ENCODE assay signal across 8 cellular contexts in the genomic region with DNA sequence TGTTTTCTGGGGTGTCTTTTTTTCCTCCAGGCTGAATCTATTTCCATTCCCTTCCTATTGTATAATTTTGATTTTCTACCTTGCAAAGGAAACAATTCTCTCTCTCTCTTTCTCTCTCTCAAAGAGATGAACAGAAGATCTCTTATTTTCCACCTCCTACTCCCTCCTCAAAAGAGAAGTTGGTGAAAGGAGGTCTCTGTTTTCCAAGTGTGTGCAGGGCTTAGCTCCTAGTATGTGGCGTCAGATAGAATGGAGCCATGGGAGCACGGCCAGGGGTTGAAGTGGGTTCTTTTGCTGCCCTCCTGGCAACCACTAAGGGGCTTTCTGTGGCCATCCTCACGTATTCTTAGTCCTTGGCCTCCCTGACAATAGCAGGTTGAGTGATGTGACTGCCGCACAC. TPM values are rescaled to one million over a fixed set of nuclear protein-coding genes. Genes with fewer than 3 reads are reported as not detected.
DNase-seq lines count a peak whose midpoint lies in the region; ATAC-seq and TF ChIP-seq lines count a peak whose summit lies in the region.

No MANE protein-coding gene starts in this region.

- H3K36me3 Mint-ChIP-seq in WTC11 = no peaks in the 10 kb centered on the region

- H3K4me1 Mint-ChIP-seq in WTC11 = peaks cover 38% of the 10 kb centered on the region

- H3K27ac Mint-ChIP-seq in WTC11 = no peak overlapping the region

- H3K79me2 ChIP-seq in GM23248 (ENCODE audit: insufficient read depth) = no peaks in the 10 kb centered on the region

- TF ChIP-seq CTCF in WTC11 (IDR thresholded peaks at IDR 0.05) = no peak

- H2AFZ ChIP-seq in GM23248 = peak overlapping the region; percentile 97

- H3K4me3 ChIP-seq in GM23248 = peak overlapping the region; percentile 95
- H3K4me3 ChIP-seq in skeletal muscle tissue (ENCODE audit: low read length in 3 of 3) = peak overlapping the region; percentile 68 to 91 (median 76)

- ATAC-seq in WTC11 (no peak; the same call in 1 of the 2 replicates), HG02870 (IDR thresholded peaks at IDR 0.05; ENCODE audit: unreplicated experiment) (no peak)

- H3K4me2 ChIP-seq in GM23248 (ENCODE audit: unreplicated experiment) = peak overlapping the region; percentile 92

- H3K36me3 ChIP-seq in GM23248 (ENCODE audit: low read depth) (no peaks in the 10 kb centered on the region), skeletal muscle tissue (ENCODE audit: control insufficient read depth in 3 of 3, insufficient read depth in 3 of 3, low read length in 3 of 3) (no peaks in the 10 kb centered on the region)

- H3K27me3 ChIP-seq in GM23248 (replicated peaks; ENCODE audit: insufficient read depth) (no peaks in the 10 kb centered on the region), skeletal muscle tissue (ENCODE audit: control insufficient read depth in 3 of 3, insufficient read depth in 3 of 3, low read length in 3 of 3) (no peaks in the 10 kb centered on the region)

- H3K9me3 Mint-ChIP-seq in WTC11 = 0 out of 2 replicates have a peak, but pooled peaks cover 3% of the 10 kb centered on the region

- in situ Hi-C loops in GM23248 (cut with MboI) = no loop called here

- H3K4me1 ChIP-seq in GM23248 (ENCODE audit: insufficient read depth) (peaks cover 36% of the 10 kb centered on the region), skeletal muscle tissue (ENCODE audit: control insufficient read depth in 3 of 3, insufficient read depth in 3 of 3, low read length in 3 of 3) (peaks cover 5 to 15% (median 6%) of the 10 kb centered on the region in 3 donors)

- no peaks in the 10 kb centered on the region for H4K20me1 ChIP-seq in GM23248 (ENCODE audit: insufficient read depth)

- no peaks in the 10 kb centered on the region for H3K9me2 ChIP-seq in GM23248 (ENCODE audit: insufficient read depth)

- H3K9ac ChIP-seq in GM23248 (peak overlapping the region; percentile 84), skeletal muscle tissue (ENCODE audit: low read depth in 1 of 3, low read length in 3 of 3) (peak overlapping the region; percentile 35 to 80 (median 71))

- DNase-seq in GM23248 = peak; percentile 13
- DNase-seq in WTC11 (ENCODE audit: low spot score) = no peak
- DNase-seq in germinal center (ENCODE audit: low spot score) = peak; percentile 13
- DNase-seq in NCI-H2171 treated with DMSO at 0.1 percent for 48 hours (lab: John Stamatoyannopoulos, UW) = no peak
- DNase-seq in SW 1271 (lab: John Stamatoyannopoulos, UW) = no peak
- no peak for DNase-seq in amniotic stem cell (lab: John Stamatoyannopoulos, UW)

- no peaks in the 10 kb centered on the region for H3K9me3 ChIP-seq in GM23248 (ENCODE audit: low read depth)
- H3K9me3 ChIP-seq in skeletal muscle tissue (ENCODE audit: control insufficient read depth in 3 of 3, low read length in 3 of 3) = no peaks in the 10 kb centered on the region

- CTCF ChIA-PET in WTC11 (lab: Charles Lee) = no interaction called here

- no peaks in the 10 kb centered on the region for H3K27me3 Mint-ChIP-seq in WTC11 (ENCODE audit: low read depth)

- WGBS in GM23248 (ENCODE audit: low coverage in 1 of 2, low lambda C conversion rate in 2 of 2, missing lambda C conversion rate in 2 of 2), 2 experiments = 19 to 26% methylated on average over 4 of the region's 4 CpGs

- H3F3A ChIP-seq in GM23248 (ENCODE audit: insufficient read depth) = peaks cover 18% of the 10 kb centered on the region

- POLR2A ChIA-PET in WTC11 (lab: Charles Lee) = no interaction called here

- H3K27ac ChIP-seq in GM23248 (peak overlapping the region; percentile 59), skeletal muscle tissue (ENCODE audit: low read depth, low read length) (peak overlapping the region; percentile 7)

- H3K4me3 Mint-ChIP-seq in WTC11 = peak overlapping the region; percentile 44

TF ChIP-seq in WTC11, 78 proteins besides CTCF, POLR2A, EP300 and RAD21:
- TF ChIP-seq, protein P1, sequence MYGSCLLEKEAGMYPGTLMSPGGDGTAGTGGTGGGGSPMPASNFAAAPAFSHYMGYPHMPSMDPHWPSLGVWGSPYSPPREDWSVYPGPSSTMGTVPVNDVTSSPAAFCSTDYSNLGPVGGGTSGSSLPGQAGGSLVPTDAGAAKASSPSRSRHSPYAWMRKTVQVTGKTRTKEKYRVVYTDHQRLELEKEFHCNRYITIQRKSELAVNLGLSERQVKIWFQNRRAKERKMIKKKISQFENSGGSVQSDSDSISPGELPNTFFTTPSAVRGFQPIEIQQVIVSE (CRISPR knock-in tag; IDR thresholded peaks at IDR 0.05; ENCODE audit: borderline replicate concordance) = no peak
- TF ChIP-seq, protein P2, sequence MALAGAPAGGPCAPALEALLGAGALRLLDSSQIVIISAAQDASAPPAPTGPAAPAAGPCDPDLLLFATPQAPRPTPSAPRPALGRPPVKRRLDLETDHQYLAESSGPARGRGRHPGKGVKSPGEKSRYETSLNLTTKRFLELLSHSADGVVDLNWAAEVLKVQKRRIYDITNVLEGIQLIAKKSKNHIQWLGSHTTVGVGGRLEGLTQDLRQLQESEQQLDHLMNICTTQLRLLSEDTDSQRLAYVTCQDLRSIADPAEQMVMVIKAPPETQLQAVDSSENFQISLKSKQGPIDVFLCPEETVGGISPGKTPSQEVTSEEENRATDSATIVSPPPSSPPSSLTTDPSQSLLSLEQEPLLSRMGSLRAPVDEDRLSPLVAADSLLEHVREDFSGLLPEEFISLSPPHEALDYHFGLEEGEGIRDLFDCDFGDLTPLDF (CRISPR knock-in tag; IDR thresholded peaks at IDR 0.05) = no peak
- TF ChIP-seq MXD4 (CRISPR knock-in tag; IDR thresholded peaks at IDR 0.05; ENCODE audit: borderline replicate concordance) (no peak), NR2C2 (CRISPR knock-in tag; IDR thresholded peaks at IDR 0.05) (no peak), ELF4 (CRISPR knock-in tag; IDR thresholded peaks at IDR 0.05; ENCODE audit: low read depth) (no peak), NFE2L1 (CRISPR knock-in tag; IDR thresholded peaks at IDR 0.05) (no peak)
- TF ChIP-seq, protein P3, sequence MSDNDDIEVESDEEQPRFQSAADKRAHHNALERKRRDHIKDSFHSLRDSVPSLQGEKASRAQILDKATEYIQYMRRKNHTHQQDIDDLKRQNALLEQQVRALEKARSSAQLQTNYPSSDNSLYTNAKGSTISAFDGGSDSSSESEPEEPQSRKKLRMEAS (CRISPR knock-in tag; IDR thresholded peaks at IDR 0.05) = no peak
- TF ChIP-seq, protein P4, sequence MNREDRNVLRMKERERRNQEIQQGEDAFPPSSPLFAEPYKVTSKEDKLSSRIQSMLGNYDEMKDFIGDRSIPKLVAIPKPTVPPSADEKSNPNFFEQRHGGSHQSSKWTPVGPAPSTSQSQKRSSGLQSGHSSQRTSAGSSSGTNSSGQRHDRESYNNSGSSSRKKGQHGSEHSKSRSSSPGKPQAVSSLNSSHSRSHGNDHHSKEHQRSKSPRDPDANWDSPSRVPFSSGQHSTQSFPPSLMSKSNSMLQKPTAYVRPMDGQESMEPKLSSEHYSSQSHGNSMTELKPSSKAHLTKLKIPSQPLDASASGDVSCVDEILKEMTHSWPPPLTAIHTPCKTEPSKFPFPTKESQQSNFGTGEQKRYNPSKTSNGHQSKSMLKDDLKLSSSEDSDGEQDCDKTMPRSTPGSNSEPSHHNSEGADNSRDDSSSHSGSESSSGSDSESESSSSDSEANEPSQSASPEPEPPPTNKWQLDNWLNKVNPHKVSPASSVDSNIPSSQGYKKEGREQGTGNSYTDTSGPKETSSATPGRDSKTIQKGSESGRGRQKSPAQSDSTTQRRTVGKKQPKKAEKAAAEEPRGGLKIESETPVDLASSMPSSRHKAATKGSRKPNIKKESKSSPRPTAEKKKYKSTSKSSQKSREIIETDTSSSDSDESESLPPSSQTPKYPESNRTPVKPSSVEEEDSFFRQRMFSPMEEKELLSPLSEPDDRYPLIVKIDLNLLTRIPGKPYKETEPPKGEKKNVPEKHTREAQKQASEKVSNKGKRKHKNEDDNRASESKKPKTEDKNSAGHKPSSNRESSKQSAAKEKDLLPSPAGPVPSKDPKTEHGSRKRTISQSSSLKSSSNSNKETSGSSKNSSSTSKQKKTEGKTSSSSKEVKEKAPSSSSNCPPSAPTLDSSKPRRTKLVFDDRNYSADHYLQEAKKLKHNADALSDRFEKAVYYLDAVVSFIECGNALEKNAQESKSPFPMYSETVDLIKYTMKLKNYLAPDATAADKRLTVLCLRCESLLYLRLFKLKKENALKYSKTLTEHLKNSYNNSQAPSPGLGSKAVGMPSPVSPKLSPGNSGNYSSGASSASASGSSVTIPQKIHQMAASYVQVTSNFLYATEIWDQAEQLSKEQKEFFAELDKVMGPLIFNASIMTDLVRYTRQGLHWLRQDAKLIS (CRISPR knock-in tag; IDR thresholded peaks at IDR 0.05; ENCODE audit: borderline replicate concordance) = no peak
- TF ChIP-seq, protein P5, sequence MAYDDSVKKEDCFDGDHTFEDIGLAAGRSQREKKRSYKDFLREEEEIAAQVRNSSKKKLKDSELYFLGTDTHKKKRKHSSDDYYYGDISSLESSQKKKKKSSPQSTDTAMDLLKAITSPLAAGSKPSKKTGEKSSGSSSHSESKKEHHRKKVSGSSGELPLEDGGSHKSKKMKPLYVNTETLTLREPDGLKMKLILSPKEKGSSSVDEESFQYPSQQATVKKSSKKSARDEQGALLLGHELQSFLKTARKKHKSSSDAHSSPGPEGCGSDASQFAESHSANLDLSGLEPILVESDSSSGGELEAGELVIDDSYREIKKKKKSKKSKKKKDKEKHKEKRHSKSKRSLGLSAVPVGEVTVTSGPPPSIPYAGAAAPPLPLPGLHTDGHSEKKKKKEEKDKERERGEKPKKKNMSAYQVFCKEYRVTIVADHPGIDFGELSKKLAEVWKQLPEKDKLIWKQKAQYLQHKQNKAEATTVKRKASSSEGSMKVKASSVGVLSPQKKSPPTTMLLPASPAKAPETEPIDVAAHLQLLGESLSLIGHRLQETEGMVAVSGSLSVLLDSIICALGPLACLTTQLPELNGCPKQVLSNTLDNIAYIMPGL (CRISPR knock-in tag; IDR thresholded peaks at IDR 0.05) = no peak

RNA-seq across cellular contexts. Expression of a gene that starts 0.5 kb away (rescaled TPM):
- total RNA-seq in GM23248 (2014; rRNA removed; shearing (Covaris generic)) = 5.1 and 12.1 TPM in 2 replicates
- polyA plus RNA-seq in GM23248 (2016; fragmentation: Nextera tagmentation; extraction: Ambion mirVana) = 3.9 and 4.0 TPM in 2 replicates
- total RNA-seq in WTC11 (2021) (0.66 to 1.6 TPM (median 0.71 TPM) in 3 replicates), skeletal muscle tissue (6.8 TPM)

RNA-seq across cellular contexts. Expression of a gene that starts 28.8 kb away (rescaled TPM):
- total RNA-seq in GM23248 (2014; rRNA removed; shearing (Covaris generic)) = 2.3 and 3.6 TPM in 2 replicates
- 1.9 and 2.2 TPM in 2 replicates for polyA plus RNA-seq in GM23248 (2016; fragmentation: Nextera tagmentation; extraction: Ambion mirVana)
- total RNA-seq in WTC11 (2021) = 25.4 to 30.2 TPM (median 30.0 TPM) in 3 replicates
- total RNA-seq in skeletal muscle tissue = 1.6 TPM

RNA-seq across cellular contexts. Expression of a gene that starts 44.6 kb away (rescaled TPM):
- not detected in 2 replicates for total RNA-seq in GM23248 (2014; rRNA removed; shearing (Covaris generic))
- not detected in 2 replicates for polyA plus RNA-seq in GM23248 (2016; fragmentation: Nextera tagmentation; extraction: Ambion mirVana)
- total RNA-seq in WTC11 (2021) (not detected in 3 replicates), skeletal muscle tissue (not detected)

RNA-seq across cellular contexts. Expression of a gene that starts 59.6 kb away (rescaled TPM):
- total RNA-seq in GM23248 (2014; rRNA removed; shearing (Covaris generic)) = 10.7 and 11.9 TPM in 2 replicates
- polyA plus RNA-seq in GM23248 (2016; fragmentation: Nextera tagmentation; extraction: Ambion mirVana) = 12.7 and 14.0 TPM in 2 replicates
- total RNA-seq in WTC11 (2021) (31.8 to 35.3 TPM (median 32.8 TPM) in 3 replicates), skeletal muscle tissue (12.5 TPM)

Comparison
In these comparisons a context has a peak if more than half of its experiments do, and no peak if none do; other contexts are left out.
1. DNase-seq: peak in GM23248 (single experiment) and germinal center (single experiment); none in WTC11 (single experiment), NCI-H2171 treated with DMSO at 0.1 percent for 48 hours (single experiment), SW 1271 (0 of 2) and amniotic stem cell (single experiment).